Comparison of ENCODE assay signal across 22 cellular contexts in genomic region chr10:37285063-37285462, GRCh38.
"Had no signal": no experiment of that assay in that cellular context is flagged by ENCODE, and none has a peak within 500 bp of the region (broad histone marks: within the 10 kb centered on the region; RNA-seq: fewer than 3 reads in every experiment).

No MANE protein-coding gene starts in this region.

- DNase-seq: colonic mucosa; cortex of kidney; effector CD8-positive, alpha-beta T cell; effector memory CD8-positive, alpha-beta T cell; endodermal cell; erythroblast; foreskin keratinocyte; heart left ventricle; hypothalamus; immature natural killer cell; islet precursor cell; left cardiac atrium; left ventricle myocardium superior; mammary epithelial cell; mesendoderm; midbrain had no signal

- ATAC-seq: effector memory CD8-positive, alpha-beta T cell; esophagus mucosa; foreskin keratinocyte; gastroesophageal sphincter; left cardiac atrium; left lung; left ventricle myocardium superior had no signal

- H3K27ac ChIP-seq: colonic mucosa, epithelial cell of prostate, foreskin keratinocyte, gastroesophageal sphincter, heart left ventricle, hepatocyte, left lung had no signal

- H3K36me3 ChIP-seq: colonic mucosa, gastroesophageal sphincter, heart left ventricle, left lung had no signal

- H3K27me3 ChIP-seq: colonic mucosa, foreskin keratinocyte, gastroesophageal sphincter, heart left ventricle, hepatocyte, left lung had no signal

- H3K4me3 ChIP-seq: colonic mucosa, gastroesophageal sphincter, heart left ventricle, hepatocyte, left lung, lung had no signal

- H3K9me3 ChIP-seq: colonic mucosa had no signal

- H3K4me1 ChIP-seq: colonic mucosa, foreskin keratinocyte, gastroesophageal sphincter, heart left ventricle, left lung had no signal
